8 cellular contexts compared by ENCODE assay signal in the genomic region with DNA sequence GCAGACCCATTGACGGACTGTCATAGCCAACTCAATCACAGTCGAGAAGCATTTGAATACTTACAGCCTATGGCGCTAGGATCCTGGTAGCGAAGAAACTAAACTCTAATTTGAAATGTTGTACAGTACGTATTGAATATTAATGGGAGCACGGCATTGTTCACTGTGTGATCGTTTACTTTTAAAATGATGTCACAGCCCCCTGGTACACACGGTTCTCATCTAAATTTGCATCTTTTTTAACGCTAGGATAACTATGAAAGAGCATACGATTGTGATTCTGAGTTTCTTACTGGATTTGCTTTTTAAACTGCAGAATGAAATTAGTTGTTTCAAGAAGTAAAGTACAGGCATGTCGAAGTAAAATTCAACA. TPM values are rescaled to one million over a fixed set of nuclear protein-coding genes. Genes with fewer than 3 reads are reported as not detected.
A peak's percentile ranks its signal among the peaks of the same experiment; 100 is the strongest.
DNase-seq lines count a peak whose midpoint lies in the region; TF ChIP-seq lines count a peak whose summit lies in the region.

No MANE protein-coding gene starts in this region.

- H3K4me3 ChIP-seq in Karpas-422 (ENCODE audit: low read length) (peak overlapping the region; percentile 88), endodermal cell (ENCODE audit: low read length) (peak overlapping the region; percentile 98), parathyroid adenoma (ENCODE audit: low read depth, low read length) (peak overlapping the region; percentile 76)

- WGBS in endodermal cell (ENCODE audit: insufficient coverage in 1 of 2, insufficient read length in 1 of 2), 2 experiments: 93% methylated on average over 10 to 11 of the region's 11 CpGs

- H3K9me3 Mint-ChIP-seq in T-helper 2 cell treated with Interferon-gamma antibody and Interleukin-4, amounts not matched to agents 5 μg/mL and 100 μg/mL, for 36 hours: peaks cover 7% of the 10 kb centered on the region
- H3K9me3 Mint-ChIP-seq in endodermal cell: no peaks in the 10 kb centered on the region

- no peaks in the 10 kb centered on the region for H3K27me3 Mint-ChIP-seq in T-helper 2 cell treated with Interferon-gamma antibody and Interleukin-4, amounts not matched to agents 5 μg/mL and 100 μg/mL, for 36 hours (ENCODE audit: low read depth)
- no peaks in the 10 kb centered on the region for H3K27me3 Mint-ChIP-seq in endodermal cell (ENCODE audit: insufficient read depth)

- peak overlapping the region; percentile 96 for H3K4me3 Mint-ChIP-seq in T-helper 2 cell treated with Interferon-gamma antibody and Interleukin-4, amounts not matched to agents 5 μg/mL and 100 μg/mL, for 36 hours
- H3K4me3 Mint-ChIP-seq in endodermal cell: peak overlapping the region; percentile 90

- H3K9me3 ChIP-seq in Karpas-422 (ENCODE audit: low read length): no peaks in the 10 kb centered on the region
- H3K9me3 ChIP-seq in endodermal cell (ENCODE audit: control insufficient read depth, low read length): no peaks in the 10 kb centered on the region
- no peaks in the 10 kb centered on the region for H3K9me3 ChIP-seq in parathyroid adenoma (ENCODE audit: control insufficient read depth, low read length)

- no peak for TF ChIP-seq CTCF in endodermal cell (conservative IDR thresholded peaks at IDR 0.05)
- no peak for TF ChIP-seq CTCF in parathyroid adenoma (IDR thresholded peaks at IDR 0.05)

- peaks cover 35% of the 10 kb centered on the region for H3K4me1 ChIP-seq in Karpas-422 (ENCODE audit: low read length)
- peaks cover 4% of the 10 kb centered on the region for H3K4me1 ChIP-seq in endodermal cell (ENCODE audit: control insufficient read depth, insufficient read depth, low read length)
- H3K4me1 ChIP-seq in parathyroid adenoma: peaks cover 4% of the 10 kb centered on the region

- peak overlapping the region; percentile 98 for H3K4me2 ChIP-seq in Karpas-422 (ENCODE audit: low read depth, low read length, poor library complexity, severe bottlenecking)
- peak overlapping the region; percentile 68 for H3K4me2 ChIP-seq in parathyroid adenoma (ENCODE audit: low read length)

- no peaks in the 10 kb centered on the region for H4K20me1 ChIP-seq in Karpas-422 (ENCODE audit: insufficient read depth, low read depth, low read length)

- H3K9ac ChIP-seq in Karpas-422 (ENCODE audit: low read length): peak overlapping the region; percentile 95
- H3K9ac ChIP-seq in endodermal cell (ENCODE audit: extremely low read depth, low read length, poor library complexity, severe bottlenecking): no peak overlapping the region
- no peak overlapping the region for H3K9ac ChIP-seq in parathyroid adenoma

- no peaks in the 10 kb centered on the region for H3K27me3 ChIP-seq in Karpas-422 (ENCODE audit: low read length)
- H3K27me3 ChIP-seq in endodermal cell (ENCODE audit: control insufficient read depth, insufficient read depth, low read length, poor library complexity, severe bottlenecking): no peaks in the 10 kb centered on the region
- no peaks in the 10 kb centered on the region for H3K27me3 ChIP-seq in parathyroid adenoma (ENCODE audit: control insufficient read depth, insufficient read depth, low read length)

- H3K27ac Mint-ChIP-seq in T-helper 2 cell treated with Interferon-gamma antibody and Interleukin-4, amounts not matched to agents 5 μg/mL and 100 μg/mL, for 36 hours: peak overlapping the region; percentile 88
- H3K27ac Mint-ChIP-seq in endodermal cell: peak overlapping the region; percentile 97

- DNase-seq in T-helper 2 cell treated with Interferon-gamma antibody and Interleukin-4, amounts not matched to agents 5 μg/mL and 100 μg/mL, for 36 hours (ENCODE audit: low spot score): no peak
- DNase-seq in T-helper 2 cell: no peak
- peak; percentile 72 for DNase-seq in Karpas-422
- DNase-seq in endodermal cell: no peak
- DNase-seq in islet precursor cell: no peak
- no peak for DNase-seq in GM19240 (ENCODE audit: insufficient read length, low spot score)
- DNase-seq in retina: no peak

- H3K27ac ChIP-seq in Karpas-422 (ENCODE audit: low read length) (peak overlapping the region; percentile 86), endodermal cell (ENCODE audit: low read depth, low read length) (peak overlapping the region; percentile 93), parathyroid adenoma (peak overlapping the region; percentile 89)

- H3K36me3 ChIP-seq in Karpas-422 (ENCODE audit: insufficient read depth, low read length) (no peaks in the 10 kb centered on the region), endodermal cell (ENCODE audit: control insufficient read depth, insufficient read depth, low read length) (no peaks in the 10 kb centered on the region), parathyroid adenoma (ENCODE audit: control insufficient read depth, insufficient read depth, low read length) (no peaks in the 10 kb centered on the region)

- peaks cover 48% of the 10 kb centered on the region for H3K79me2 ChIP-seq in Karpas-422 (ENCODE audit: low read length)
- no peaks in the 10 kb centered on the region for H3K79me2 ChIP-seq in parathyroid adenoma

- peaks cover 5% of the 10 kb centered on the region for H3K36me3 Mint-ChIP-seq in T-helper 2 cell treated with Interferon-gamma antibody and Interleukin-4, amounts not matched to agents 5 μg/mL and 100 μg/mL, for 36 hours (ENCODE audit: low read depth)
- H3K36me3 Mint-ChIP-seq in endodermal cell (ENCODE audit: low read depth): peaks cover 2% of the 10 kb centered on the region

- no peaks in the 10 kb centered on the region for H3K9me2 ChIP-seq in Karpas-422 (replicated peaks; ENCODE audit: insufficient read depth, low read length)

- peak overlapping the region; percentile 27 for H2AFZ ChIP-seq in Karpas-422 (ENCODE audit: low read length)
- H2AFZ ChIP-seq in parathyroid adenoma: peak overlapping the region; percentile 96

- peaks cover 33% of the 10 kb centered on the region for H3K4me1 Mint-ChIP-seq in T-helper 2 cell treated with Interferon-gamma antibody and Interleukin-4, amounts not matched to agents 5 μg/mL and 100 μg/mL, for 36 hours (ENCODE audit: low read depth)
- H3K4me1 Mint-ChIP-seq in endodermal cell: peaks cover 44% of the 10 kb centered on the region

RNA-seq across cellular contexts. Expression of gene NAPEPLD, which starts 0.9 kb away (rescaled TPM):
- total RNA-seq in Karpas-422 (2014; rRNA removed; shearing (Covaris generic); ENCODE audit: low replicate concordance): 12.9 and 24.8 TPM in 2 replicates
- 10 to 100 TPM; 13.2 to 14.1 TPM for total RNA-seq in endodermal cell
- 9.9 TPM for polyA plus RNA-seq in endodermal cell (2013, experiment 1 of 2)
- polyA plus RNA-seq in endodermal cell (2013, experiment 2 of 2): 8.5 TPM
